Comparison of ENCODE assay signal across 1 cellular context in the genomic region with DNA sequence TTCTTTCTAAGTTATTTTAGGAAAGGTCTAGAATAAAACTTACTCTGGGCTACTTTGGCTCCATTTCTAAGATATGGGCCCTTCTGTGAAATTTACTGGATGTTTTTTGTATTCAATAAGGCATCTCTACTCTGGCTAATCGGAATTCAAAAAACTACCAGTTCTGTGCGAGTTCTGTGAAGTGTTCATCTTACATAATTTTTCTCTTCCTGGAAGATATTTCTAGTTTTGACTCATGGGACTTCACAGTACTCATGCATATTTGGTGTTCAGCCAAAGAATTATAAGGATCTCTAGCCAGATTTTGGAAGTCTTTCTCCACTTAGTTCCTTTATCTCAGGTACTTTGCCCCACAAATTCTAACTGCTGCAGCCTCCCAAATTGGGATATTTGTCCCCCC.
TF ChIP-seq lines count a peak whose summit lies in the region.

No MANE protein-coding gene starts in this region.

TF ChIP-seq in HepG2, 621 proteins besides CTCF, POLR2A, EP300 and RAD21:
- TF ChIP-seq, protein P1, sequence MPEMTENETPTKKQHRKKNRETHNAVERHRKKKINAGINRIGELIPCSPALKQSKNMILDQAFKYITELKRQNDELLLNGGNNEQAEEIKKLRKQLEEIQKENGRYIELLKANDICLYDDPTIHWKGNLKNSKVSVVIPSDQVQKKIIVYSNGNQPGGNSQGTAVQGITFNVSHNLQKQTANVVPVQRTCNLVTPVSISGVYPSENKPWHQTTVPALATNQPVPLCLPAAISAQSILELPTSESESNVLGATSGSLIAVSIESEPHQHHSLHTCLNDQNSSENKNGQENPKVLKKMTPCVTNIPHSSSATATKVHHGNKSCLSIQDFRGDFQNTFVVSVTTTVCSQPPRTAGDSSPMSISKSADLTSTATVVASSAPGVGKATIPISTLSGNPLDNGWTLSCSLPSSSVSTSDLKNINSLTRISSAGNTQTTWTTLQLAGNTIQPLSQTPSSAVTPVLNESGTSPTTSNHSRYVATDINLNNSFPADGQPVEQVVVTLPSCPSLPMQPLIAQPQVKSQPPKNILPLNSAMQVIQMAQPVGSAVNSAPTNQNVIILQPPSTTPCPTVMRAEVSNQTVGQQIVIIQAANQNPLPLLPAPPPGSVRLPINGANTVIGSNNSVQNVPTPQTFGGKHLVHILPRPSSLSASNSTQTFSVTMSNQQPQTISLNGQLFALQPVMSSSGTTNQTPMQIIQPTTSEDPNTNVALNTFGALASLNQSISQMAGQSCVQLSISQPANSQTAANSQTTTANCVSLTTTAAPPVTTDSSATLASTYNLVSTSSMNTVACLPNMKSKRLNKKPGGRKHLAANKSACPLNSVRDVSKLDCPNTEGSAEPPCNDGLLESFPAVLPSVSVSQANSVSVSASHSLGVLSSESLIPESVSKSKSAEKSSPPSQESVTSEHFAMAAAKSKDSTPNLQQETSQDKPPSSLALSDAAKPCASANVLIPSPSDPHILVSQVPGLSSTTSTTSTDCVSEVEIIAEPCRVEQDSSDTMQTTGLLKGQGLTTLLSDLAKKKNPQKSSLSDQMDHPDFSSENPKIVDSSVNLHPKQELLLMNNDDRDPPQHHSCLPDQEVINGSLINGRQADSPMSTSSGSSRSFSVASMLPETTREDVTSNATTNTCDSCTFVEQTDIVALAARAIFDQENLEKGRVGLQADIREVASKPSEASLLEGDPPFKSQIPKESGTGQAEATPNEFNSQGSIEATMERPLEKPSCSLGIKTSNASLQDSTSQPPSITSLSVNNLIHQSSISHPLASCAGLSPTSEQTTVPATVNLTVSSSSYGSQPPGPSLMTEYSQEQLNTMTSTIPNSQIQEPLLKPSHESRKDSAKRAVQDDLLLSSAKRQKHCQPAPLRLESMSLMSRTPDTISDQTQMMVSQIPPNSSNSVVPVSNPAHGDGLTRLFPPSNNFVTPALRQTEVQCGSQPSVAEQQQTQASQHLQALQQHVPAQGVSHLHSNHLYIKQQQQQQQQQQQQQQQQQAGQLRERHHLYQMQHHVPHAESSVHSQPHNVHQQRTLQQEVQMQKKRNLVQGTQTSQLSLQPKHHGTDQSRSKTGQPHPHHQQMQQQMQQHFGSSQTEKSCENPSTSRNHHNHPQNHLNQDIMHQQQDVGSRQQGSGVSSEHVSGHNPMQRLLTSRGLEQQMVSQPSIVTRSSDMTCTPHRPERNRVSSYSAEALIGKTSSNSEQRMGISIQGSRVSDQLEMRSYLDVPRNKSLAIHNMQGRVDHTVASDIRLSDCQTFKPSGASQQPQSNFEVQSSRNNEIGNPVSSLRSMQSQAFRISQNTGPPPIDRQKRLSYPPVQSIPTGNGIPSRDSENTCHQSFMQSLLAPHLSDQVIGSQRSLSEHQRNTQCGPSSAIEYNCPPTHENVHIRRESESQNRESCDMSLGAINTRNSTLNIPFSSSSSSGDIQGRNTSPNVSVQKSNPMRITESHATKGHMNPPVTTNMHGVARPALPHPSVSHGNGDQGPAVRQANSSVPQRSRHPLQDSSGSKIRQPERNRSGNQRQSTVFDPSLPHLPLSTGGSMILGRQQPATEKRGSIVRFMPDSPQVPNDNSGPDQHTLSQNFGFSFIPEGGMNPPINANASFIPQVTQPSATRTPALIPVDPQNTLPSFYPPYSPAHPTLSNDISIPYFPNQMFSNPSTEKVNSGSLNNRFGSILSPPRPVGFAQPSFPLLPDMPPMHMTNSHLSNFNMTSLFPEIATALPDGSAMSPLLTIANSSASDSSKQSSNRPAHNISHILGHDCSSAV (CRISPR knock-in tag; IDR thresholded peaks at IDR 0.05; ENCODE audit: borderline replicate concordance): no peak
- no peak for TF ChIP-seq ZSCAN25 (CRISPR knock-in tag; IDR thresholded peaks at IDR 0.05)
- no peak for TF ChIP-seq RXRA (CRISPR knock-in tag; IDR thresholded peaks at IDR 0.05)
- no peak for TF ChIP-seq ZNF614 (CRISPR knock-in tag; IDR thresholded peaks at IDR 0.05; ENCODE audit: borderline replicate concordance)
- TF ChIP-seq FOXO1 (CRISPR knock-in tag; IDR thresholded peaks at IDR 0.05): no peak
- TF ChIP-seq, protein P2, sequence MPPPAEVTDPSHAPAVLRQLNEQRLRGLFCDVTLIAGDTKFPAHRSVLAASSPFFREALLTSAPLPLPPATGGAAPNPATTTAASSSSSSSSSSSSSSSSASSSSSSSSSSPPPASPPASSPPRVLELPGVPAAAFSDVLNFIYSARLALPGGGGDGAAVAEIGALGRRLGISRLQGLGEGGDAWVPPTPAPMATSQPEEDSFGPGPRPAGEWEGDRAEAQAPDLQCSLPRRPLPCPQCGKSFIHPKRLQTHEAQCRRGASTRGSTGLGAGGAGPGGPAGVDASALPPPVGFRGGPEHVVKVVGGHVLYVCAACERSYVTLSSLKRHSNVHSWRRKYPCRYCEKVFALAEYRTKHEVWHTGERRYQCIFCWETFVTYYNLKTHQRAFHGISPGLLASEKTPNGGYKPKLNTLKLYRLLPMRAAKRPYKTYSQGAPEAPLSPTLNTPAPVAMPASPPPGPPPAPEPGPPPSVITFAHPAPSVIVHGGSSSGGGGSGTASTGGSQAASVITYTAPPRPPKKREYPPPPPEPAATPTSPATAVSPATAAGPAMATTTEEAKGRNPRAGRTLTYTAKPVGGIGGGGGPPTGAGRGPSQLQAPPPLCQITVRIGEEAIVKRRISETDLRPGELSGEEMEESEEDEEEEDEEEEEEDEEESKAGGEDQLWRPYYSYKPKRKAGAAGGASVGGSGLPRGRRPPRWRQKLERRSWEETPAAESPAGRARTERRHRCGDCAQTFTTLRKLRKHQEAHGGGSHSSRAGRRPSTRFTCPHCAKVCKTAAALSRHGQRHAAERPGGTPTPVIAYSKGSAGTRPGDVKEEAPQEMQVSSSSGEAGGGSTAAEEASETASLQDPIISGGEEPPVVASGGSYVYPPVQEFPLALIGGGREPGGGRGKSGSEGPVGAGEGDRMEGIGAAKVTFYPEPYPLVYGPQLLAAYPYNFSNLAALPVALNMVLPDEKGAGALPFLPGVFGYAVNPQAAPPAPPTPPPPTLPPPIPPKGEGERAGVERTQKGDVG (CRISPR knock-in tag; IDR thresholded peaks at IDR 0.05; ENCODE audit: borderline replicate concordance): no peak
- TF ChIP-seq CHD2 (IDR thresholded peaks at IDR 0.05; ENCODE audit: low read depth, low read length): no peak
- TF ChIP-seq ZNF501 (CRISPR knock-in tag; IDR thresholded peaks at IDR 0.05): no peak
- TF ChIP-seq, protein P3, sequence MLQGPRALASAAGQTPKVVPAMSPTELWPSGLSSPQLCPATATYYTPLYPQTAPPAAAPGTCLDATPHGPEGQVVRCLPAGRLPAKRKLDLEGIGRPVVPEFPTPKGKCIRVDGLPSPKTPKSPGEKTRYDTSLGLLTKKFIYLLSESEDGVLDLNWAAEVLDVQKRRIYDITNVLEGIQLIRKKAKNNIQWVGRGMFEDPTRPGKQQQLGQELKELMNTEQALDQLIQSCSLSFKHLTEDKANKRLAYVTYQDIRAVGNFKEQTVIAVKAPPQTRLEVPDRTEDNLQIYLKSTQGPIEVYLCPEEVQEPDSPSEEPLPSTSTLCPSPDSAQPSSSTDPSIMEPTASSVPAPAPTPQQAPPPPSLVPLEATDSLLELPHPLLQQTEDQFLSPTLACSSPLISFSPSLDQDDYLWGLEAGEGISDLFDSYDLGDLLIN (CRISPR knock-in tag; IDR thresholded peaks at IDR 0.05; ENCODE audit: borderline replicate concordance): no peak
- no peak for TF ChIP-seq FOXM1 (CRISPR knock-in tag; IDR thresholded peaks at IDR 0.05)
- no peak for TF ChIP-seq MXD4 (CRISPR knock-in tag; IDR thresholded peaks at IDR 0.05)
- TF ChIP-seq CEBPG (CRISPR knock-in tag; IDR thresholded peaks at IDR 0.05): no peak
- TF ChIP-seq, protein P4, sequence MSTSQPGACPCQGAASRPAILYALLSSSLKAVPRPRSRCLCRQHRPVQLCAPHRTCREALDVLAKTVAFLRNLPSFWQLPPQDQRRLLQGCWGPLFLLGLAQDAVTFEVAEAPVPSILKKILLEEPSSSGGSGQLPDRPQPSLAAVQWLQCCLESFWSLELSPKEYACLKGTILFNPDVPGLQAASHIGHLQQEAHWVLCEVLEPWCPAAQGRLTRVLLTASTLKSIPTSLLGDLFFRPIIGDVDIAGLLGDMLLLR (CRISPR knock-in tag; IDR thresholded peaks at IDR 0.05): no peak
- TF ChIP-seq WIZ (CRISPR knock-in tag; IDR thresholded peaks at IDR 0.05): no peak
